In genomic region chr15:24772709-24773373, GRCh38 we compare ENCODE assay signal across 8 cellular contexts.
A peak's percentile ranks its signal among the peaks of the same experiment; 100 is the strongest.
DNase-seq lines count a peak whose midpoint lies in the region; ATAC-seq and TF ChIP-seq lines count a peak whose summit lies in the region.

No MANE protein-coding gene starts in this region.

- peak overlapping the region in 3 of 4 donors; percentile 23 to 87 (median 87) for H3K4me3 Mint-ChIP-seq in CD4-positive, CD25-positive, alpha-beta regulatory T cell
- peak overlapping the region; percentile 81 for H3K4me3 Mint-ChIP-seq in activated T-cell treated with anti-CD3 and anti-CD28 coated beads, Interleukin-2, amount 50 U/mL, for 4 hours

- no peak overlapping the region for H3K27ac ChIP-seq in CD4-positive, CD25-positive, alpha-beta regulatory T cell (ENCODE audit: insufficient read depth, low read length, poor library complexity, severe bottlenecking)
- peak overlapping the region in 3 of 4 donors; percentile 5 to 64 (median 37) for H3K27ac ChIP-seq in esophagus muscularis mucosa (replicated peaks in 1 of 4)

- DNase-seq in CD4-positive, CD25-positive, alpha-beta regulatory T cell, result peak; percentile 13 to 66 (median 66)
- DNase-seq in NCI-H2171 (lab: John Stamatoyannopoulos, UW) (peak; percentile 90), esophagus muscularis mucosa (ENCODE audit: extremely low spot score) (no peak), mucosa of descending colon (peak; percentile 58 to 63 (median 60)), NCI-H2107 (lab: John Stamatoyannopoulos, UW) (no peak)
- peak; percentile 11 for DNase-seq in activated T-cell treated with anti-CD3 and anti-CD28 coated beads, Interleukin-2, amount 50 U/mL, for 4 hours
- peak; percentile 33 to 55 for DNase-seq in stimulated activated CD8-positive, alpha-beta memory T cell treated with anti-CD3 and anti-CD28 coated beads, Interleukin-2, amount 100 ng/mL, for 48 hours (ENCODE audit: low read depth in 2 of 2)

- intact Hi-C loops in esophagus muscularis mucosa (cut with DNase I), result no loop called here
- intact Hi-C loops in mucosa of descending colon (cut with DNase I, micrococcal nuclease), result no loop called here

- H3K27ac Mint-ChIP-seq in CD4-positive, CD25-positive, alpha-beta regulatory T cell, result no peak overlapping the region

- peaks cover 0 to 42% (median 10%) of the 10 kb centered on the region in 7 donors for H3K9me3 Mint-ChIP-seq in CD4-positive, CD25-positive, alpha-beta regulatory T cell
- peaks cover 35% of the 10 kb centered on the region for H3K9me3 Mint-ChIP-seq in activated T-cell treated with anti-CD3 and anti-CD28 coated beads, Interleukin-2, amount 50 U/mL, for 4 hours

- peaks cover 16 to 40% of the 10 kb centered on the region in 2 experiments for H3K9me3 ChIP-seq in CD4-positive, CD25-positive, alpha-beta regulatory T cell (ENCODE audit: control insufficient read depth in 2 of 2, low read length in 2 of 2)
- peaks cover 0 to 9% (median 4%) of the 10 kb centered on the region in 4 donors for H3K9me3 ChIP-seq in esophagus muscularis mucosa
- H3K9me3 ChIP-seq in mucosa of descending colon, result peaks cover 54% of the 10 kb centered on the region

- no peak for TF ChIP-seq EP300 in esophagus muscularis mucosa (IDR thresholded peaks at IDR 0.05)

- H3K4me1 Mint-ChIP-seq in CD4-positive, CD25-positive, alpha-beta regulatory T cell, result peaks cover 0 to 6% (median under 1%) of the 10 kb centered on the region in 4 donors
- peaks cover 3% of the 10 kb centered on the region for H3K4me1 Mint-ChIP-seq in activated T-cell treated with anti-CD3 and anti-CD28 coated beads, Interleukin-2, amount 50 U/mL, for 4 hours (ENCODE audit: low read depth)

- ATAC-seq in CD4-positive, CD25-positive, alpha-beta regulatory T cell (ENCODE audit: low read depth in 2 of 2), result peak; percentile 50 to 53
- peak; percentile 85 to 91 for ATAC-seq in activated T-cell treated with anti-CD3 and anti-CD28 coated beads, Interleukin-2, amount 50 U/mL, for 4 hours
- ATAC-seq in mucosa of descending colon (peak; percentile 83), HG02588 (IDR thresholded peaks at IDR 0.05; ENCODE audit: unreplicated experiment) (no peak)

- no peaks in the 10 kb centered on the region for H3K36me3 ChIP-seq in CD4-positive, CD25-positive, alpha-beta regulatory T cell (ENCODE audit: control insufficient read depth, insufficient read depth, low read length)
- H3K36me3 ChIP-seq in esophagus muscularis mucosa, result no peaks in the 10 kb centered on the region
- H3K36me3 ChIP-seq in mucosa of descending colon (ENCODE audit: low read depth), result no peaks in the 10 kb centered on the region

- H3K4me1 ChIP-seq in CD4-positive, CD25-positive, alpha-beta regulatory T cell (ENCODE audit: control insufficient read depth, insufficient read depth, low read length, poor library complexity, severe bottlenecking), result no peaks in the 10 kb centered on the region
- H3K4me1 ChIP-seq in esophagus muscularis mucosa (peaks cover 0 to 6% (median 0%) of the 10 kb centered on the region in 4 donors), mucosa of descending colon (ENCODE audit: low read depth) (no peaks in the 10 kb centered on the region)

- peaks cover 8% of the 10 kb centered on the region for H3K27me3 Mint-ChIP-seq in CD4-positive, CD25-positive, alpha-beta regulatory T cell
- H3K27me3 Mint-ChIP-seq in activated T-cell treated with anti-CD3 and anti-CD28 coated beads, Interleukin-2, amount 50 U/mL, for 4 hours (ENCODE audit: low read depth), result peaks cover 4% of the 10 kb centered on the region

- peaks cover 4% of the 10 kb centered on the region for H3K36me3 Mint-ChIP-seq in CD4-positive, CD25-positive, alpha-beta regulatory T cell
- no peaks in the 10 kb centered on the region for H3K36me3 Mint-ChIP-seq in activated T-cell treated with anti-CD3 and anti-CD28 coated beads, Interleukin-2, amount 50 U/mL, for 4 hours (ENCODE audit: insufficient read depth)

- no peak for TF ChIP-seq CTCF in esophagus muscularis mucosa (IDR thresholded peaks at IDR 0.05)
- TF ChIP-seq CTCF in mucosa of descending colon (IDR thresholded peaks at IDR 0.05), result no peak

- no peaks in the 10 kb centered on the region for H3K27me3 ChIP-seq in CD4-positive, CD25-positive, alpha-beta regulatory T cell (ENCODE audit: control insufficient read depth, insufficient read depth, low read length)
- peaks cover 0 to 25% (median 0%) of the 10 kb centered on the region in 4 donors for H3K27me3 ChIP-seq in esophagus muscularis mucosa

- 42% methylated on average over 39 of the region's 47 CpGs for WGBS in esophagus muscularis mucosa

- peak overlapping the region; percentile 68 for H3K4me3 ChIP-seq in CD4-positive, CD25-positive, alpha-beta regulatory T cell (ENCODE audit: low read depth, low read length)
- peak overlapping the region; percentile 48 to 59 (median 52) for H3K4me3 ChIP-seq in esophagus muscularis mucosa
- no peak overlapping the region for H3K4me3 ChIP-seq in mucosa of descending colon

- no peak for TF ChIP-seq POLR2A in esophagus muscularis mucosa (IDR thresholded peaks at IDR 0.05; ENCODE audit: low read depth)

Comparison
In these comparisons a context has a peak if more than half of its experiments do, and no peak if none do; other contexts are left out.
1. DNase-seq: peak in CD4-positive, CD25-positive, alpha-beta regulatory T cell (3 of 3), NCI-H2171 (single experiment), activated T-cell treated with anti-CD3 and anti-CD28 coated beads, Interleukin-2, amount 50 U/mL, for 4 hours (single experiment), mucosa of descending colon (3 of 3) and stimulated activated CD8-positive, alpha-beta memory T cell treated with anti-CD3 and anti-CD28 coated beads, Interleukin-2, amount 100 ng/mL, for 48 hours (2 of 2); none in esophagus muscularis mucosa (single experiment) and NCI-H2107 (single experiment).